1 cellular context compared by ENCODE assay signal in the genomic region with DNA sequence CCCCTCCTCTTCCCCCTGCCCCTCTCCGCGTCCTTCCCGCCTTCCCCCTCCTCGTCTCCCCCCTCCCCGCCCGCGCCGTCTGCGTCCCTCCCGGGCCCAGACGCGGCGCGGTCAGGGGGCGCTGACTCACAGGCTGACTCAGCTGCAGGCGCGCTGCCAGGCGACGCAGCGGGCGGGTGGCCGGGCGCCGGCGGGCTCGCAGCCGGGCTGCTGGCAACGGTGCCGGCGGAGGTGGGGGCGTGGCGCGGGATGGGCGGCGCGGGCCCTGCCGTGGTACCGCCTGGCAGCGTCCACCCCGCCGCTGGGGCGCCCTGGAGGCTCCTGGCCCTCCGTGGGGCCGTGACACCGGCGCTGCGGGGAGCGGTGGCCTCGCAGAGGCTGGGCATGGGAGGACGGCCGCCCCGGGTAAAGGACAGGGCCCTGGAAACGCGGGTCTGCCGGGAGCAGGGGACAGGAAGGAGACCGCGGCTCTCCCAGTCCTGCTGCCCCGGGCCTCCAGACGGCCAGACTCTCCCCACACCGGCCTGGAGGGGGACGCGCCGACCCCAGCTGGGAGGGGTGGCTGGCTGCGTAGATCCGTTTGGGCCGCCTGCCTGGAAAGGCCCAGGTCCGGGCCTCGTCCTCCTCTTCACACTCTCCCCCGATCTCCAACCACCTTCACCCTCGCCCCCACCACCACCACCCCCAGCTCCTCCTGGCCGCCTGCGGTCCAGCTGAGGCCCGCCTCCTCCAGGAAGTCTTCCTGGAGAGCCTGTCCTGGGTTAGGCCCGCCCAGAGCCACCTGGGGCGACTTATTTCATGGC.
TF ChIP-seq lines count a peak whose summit lies in the region.

No MANE protein-coding gene starts in this region.

TF ChIP-seq in H1, 55 proteins besides CTCF, POLR2A, EP300 and RAD21 (continued from another document):
- TF ChIP-seq MAFK (IDR thresholded peaks at IDR 0.05; ENCODE audit: low read depth, low read length) (peak; percentile 76; the same call in 1 of the 2 replicates), SIRT6 (IDR thresholded peaks at IDR 0.05; ENCODE audit: low read length) (no peak), CBX5 (IDR thresholded peaks at IDR 0.05; ENCODE audit: low read depth, low read length) (no peak), EZH2 (IDR thresholded peaks at IDR 0.05; ENCODE audit: low read depth, low read length, severe bottlenecking) (no peak), YY1 (IDR thresholded peaks at IDR 0.05; ENCODE audit: low read depth, low read length) (no peak), NANOG (IDR thresholded peaks at IDR 0.05; ENCODE audit: insufficient read depth, low read depth, low read length, poor library complexity, severe bottlenecking) (no peak), POLR2AphosphoS5 (IDR thresholded peaks at IDR 0.05; ENCODE audit: low read depth, low read length) (no peak), EGR1 (IDR thresholded peaks at IDR 0.05; ENCODE audit: borderline replicate concordance, low read depth, low read length) (peak; percentile 14; the same call in 1 of the 2 replicates), RBBP5 (IDR thresholded peaks at IDR 0.05; ENCODE audit: borderline replicate concordance, low read depth, low read length) (peak; percentile 76; the same call in 1 of the 2 replicates), KDM1A (IDR thresholded peaks at IDR 0.05; ENCODE audit: borderline replicate concordance, low read length) (peak; percentile 58; the same call in 1 of the 2 replicates), PHF8 (conservative IDR thresholded peaks at IDR 0.05; ENCODE audit: low read depth, low read length) (peak; percentile 38; the same call in 1 of the 2 replicates), SP4 (IDR thresholded peaks at IDR 0.05; ENCODE audit: low read length) (no peak), CHD2 (IDR thresholded peaks at IDR 0.05; ENCODE audit: low read length) (no peak), CREB1 (IDR thresholded peaks at IDR 0.05) (peak; percentile 42), POU5F1 (IDR thresholded peaks at IDR 0.05; ENCODE audit: low read depth, low read length) (no peak), KDM4A (IDR thresholded peaks at IDR 0.05; ENCODE audit: low read depth, low read length, severe bottlenecking) (peak; percentile 87), JUND (IDR thresholded peaks at IDR 0.05; ENCODE audit: low read length) (peak; percentile 81), GABPA (IDR thresholded peaks at IDR 0.05; ENCODE audit: borderline replicate concordance, insufficient read depth, low read length) (no peak), HDAC2 (IDR thresholded peaks at IDR 0.05; ENCODE audit: borderline replicate concordance in 1 of 2, low read depth in 2 of 2, low read length in 2 of 2) (peak in 1 of 2 experiments; percentile 68; a peak in 2 of 4 replicates), SP2 (IDR thresholded peaks at IDR 0.05; ENCODE audit: low read length) (no peak), KDM5A (IDR thresholded peaks at IDR 0.05; ENCODE audit: low read length) (no peak), BACH1 (IDR thresholded peaks at IDR 0.05; ENCODE audit: low read length) (peak; percentile 95), CEBPB (IDR thresholded peaks at IDR 0.05; ENCODE audit: low read depth, low read length) (no peak), JUN (IDR thresholded peaks at IDR 0.05; ENCODE audit: low read depth, low read length) (no peak), BCL11A (IDR thresholded peaks at IDR 0.05; ENCODE audit: low read depth in 2 of 2, low read length in 2 of 2) (no peak), E2F6 (IDR thresholded peaks at IDR 0.05) (peak; percentile 49; the same call in 1 of the 2 replicates), HDAC6 (IDR thresholded peaks at IDR 0.05; ENCODE audit: low read depth, low read length) (no peak), SIX5 (IDR thresholded peaks at IDR 0.05; ENCODE audit: low read depth, low read length) (no peak), FOSL1 (IDR thresholded peaks at IDR 0.05; ENCODE audit: insufficient read depth, low read depth, low read length) (no peak)
- TF ChIP-seq, protein P1, sequence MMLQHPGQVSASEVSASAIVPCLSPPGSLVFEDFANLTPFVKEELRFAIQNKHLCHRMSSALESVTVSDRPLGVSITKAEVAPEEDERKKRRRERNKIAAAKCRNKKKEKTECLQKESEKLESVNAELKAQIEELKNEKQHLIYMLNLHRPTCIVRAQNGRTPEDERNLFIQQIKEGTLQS (IDR thresholded peaks at IDR 0.05; ENCODE audit: insufficient read depth, low read depth, low read length): 0 out of 2 replicates have a peak, but pooled peaks have one; percentile 11
- TF ChIP-seq, protein P2, sequence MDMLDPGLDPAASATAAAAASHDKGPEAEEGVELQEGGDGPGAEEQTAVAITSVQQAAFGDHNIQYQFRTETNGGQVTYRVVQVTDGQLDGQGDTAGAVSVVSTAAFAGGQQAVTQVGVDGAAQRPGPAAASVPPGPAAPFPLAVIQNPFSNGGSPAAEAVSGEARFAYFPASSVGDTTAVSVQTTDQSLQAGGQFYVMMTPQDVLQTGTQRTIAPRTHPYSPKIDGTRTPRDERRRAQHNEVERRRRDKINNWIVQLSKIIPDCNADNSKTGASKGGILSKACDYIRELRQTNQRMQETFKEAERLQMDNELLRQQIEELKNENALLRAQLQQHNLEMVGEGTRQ (IDR thresholded peaks at IDR 0.05; ENCODE audit: low read length): no peak
- TF ChIP-seq, protein P3, sequence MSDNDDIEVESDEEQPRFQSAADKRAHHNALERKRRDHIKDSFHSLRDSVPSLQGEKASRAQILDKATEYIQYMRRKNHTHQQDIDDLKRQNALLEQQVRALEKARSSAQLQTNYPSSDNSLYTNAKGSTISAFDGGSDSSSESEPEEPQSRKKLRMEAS (IDR thresholded peaks at IDR 0.05): 0 out of 2 replicates have a peak, but pooled peaks have one; percentile 16
